Comparison of ENCODE assay signal across 8 cellular contexts in the genomic region with DNA sequence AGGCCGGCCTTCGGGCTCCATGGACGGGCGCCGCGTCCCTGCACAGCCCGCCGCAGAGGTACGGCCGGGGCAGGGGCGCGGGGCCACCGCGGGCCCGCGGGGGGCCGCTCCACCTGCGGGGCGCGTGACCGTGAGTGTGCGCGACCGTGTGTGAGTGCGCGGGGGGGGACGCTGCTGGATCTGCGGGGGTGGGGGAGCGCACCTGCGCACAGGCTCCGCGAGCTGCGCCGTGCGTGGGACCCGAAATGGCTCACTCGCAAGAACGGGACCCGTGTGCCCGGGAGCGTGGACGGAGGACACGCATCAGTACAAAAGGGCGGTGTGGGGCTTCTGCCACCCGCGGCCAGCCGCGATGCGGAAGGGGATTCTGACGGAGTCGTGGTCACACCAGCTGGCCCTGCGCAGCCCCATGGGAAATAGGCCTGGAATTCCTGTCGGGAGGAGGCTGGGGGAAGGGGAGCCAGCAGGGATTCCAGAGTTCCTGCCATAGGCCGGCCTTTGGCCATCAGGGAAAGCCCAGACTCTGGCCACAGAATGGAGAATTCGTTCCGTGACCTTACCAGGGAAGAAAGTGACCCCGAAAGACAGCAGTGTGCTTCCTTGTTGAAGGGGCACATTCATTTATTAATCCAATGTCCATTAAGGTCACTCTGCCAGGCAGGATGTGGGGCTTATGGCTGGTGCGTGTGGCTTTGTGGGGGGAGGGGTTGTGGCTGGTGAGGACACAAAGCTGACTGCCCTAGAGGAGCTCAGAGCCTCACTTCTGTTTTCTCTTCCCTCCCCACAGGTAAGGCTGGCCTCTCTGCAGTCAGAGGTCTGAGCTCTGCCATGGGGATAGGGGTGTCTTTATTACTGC. TPM values are rescaled to one million over a fixed set of nuclear protein-coding genes. Genes with fewer than 3 reads are reported as not detected.
DNase-seq lines count a peak whose midpoint lies in the region; ATAC-seq, FAIRE-seq and TF ChIP-seq lines count a peak whose summit lies in the region.

No MANE protein-coding gene starts in this region.

- no peaks in the 10 kb centered on the region for H3K9me3 Mint-ChIP-seq in neural progenitor cell

- peaks cover 57% of the 10 kb centered on the region for H3K4me1 Mint-ChIP-seq in neural progenitor cell

- H3K9me2 ChIP-seq in OCI-LY1 (ENCODE audit: low read depth, low read length), result no peaks in the 10 kb centered on the region

- H3K4me3 ChIP-seq in OCI-LY1 (ENCODE audit: low read depth, low read length, poor library complexity, severe bottlenecking) (peak overlapping the region; percentile 75), fibroblast of villous mesenchyme (ENCODE audit: low read depth, low read length) (peak overlapping the region; percentile 86), neural progenitor cell (peak overlapping the region; percentile 79)

- H3K27ac Mint-ChIP-seq in neural progenitor cell, result peak overlapping the region; percentile 98

- DNase-seq in Ammon's horn (ENCODE audit: low spot score) (peak; percentile 58), activated gamma-delta T cell (lab: John Stamatoyannopoulos, UW) (peak; percentile 58), fibroblast of villous mesenchyme (ENCODE audit: low read depth) (peak; percentile 75), neural progenitor cell (ENCODE audit: low spot score) (peak; percentile 92), urothelium cell line (ENCODE audit: low spot score) (peak; percentile 18)

- H3K4me2 ChIP-seq in OCI-LY1 (ENCODE audit: low read length), result peak overlapping the region; percentile 79
- peak overlapping the region; percentile 96 for H3K4me2 ChIP-seq in neural progenitor cell

- ATAC-seq in GM18909 (IDR thresholded peaks at IDR 0.05; ENCODE audit: poor library complexity, unreplicated experiment) (peak; percentile 52), HG03103 (IDR thresholded peaks at IDR 0.05; ENCODE audit: low read depth, unreplicated experiment) (peak; percentile 33)

- H3F3A ChIP-seq in OCI-LY1 (ENCODE audit: insufficient read depth, low read length) (no peaks in the 10 kb centered on the region; the same call in 1 of the 2 replicates), neural progenitor cell (ENCODE audit: low read depth) (peaks cover 36% of the 10 kb centered on the region)

- H3K36me3 ChIP-seq in OCI-LY1 (ENCODE audit: insufficient read depth, low read length), result peaks cover 35% of the 10 kb centered on the region
- no peaks in the 10 kb centered on the region for H3K36me3 ChIP-seq in neural progenitor cell

- peak overlapping the region; percentile 96 for H3K4me3 Mint-ChIP-seq in neural progenitor cell

- H4K20me1 ChIP-seq in OCI-LY1 (ENCODE audit: insufficient read depth, low read length), result no peaks in the 10 kb centered on the region
- H4K20me1 ChIP-seq in neural progenitor cell (ENCODE audit: low read depth), result peaks cover 12% of the 10 kb centered on the region

- H3K36me3 Mint-ChIP-seq in neural progenitor cell, result peaks cover 11% of the 10 kb centered on the region

- H3K27ac ChIP-seq in OCI-LY1 (ENCODE audit: low read depth, low read length, poor library complexity, severe bottlenecking), result peak overlapping the region; percentile 75
- peak overlapping the region; percentile 95 for H3K27ac ChIP-seq in neural progenitor cell

- H2AFZ ChIP-seq in OCI-LY1 (ENCODE audit: low read length), result no peak overlapping the region
- no peak overlapping the region for H2AFZ ChIP-seq in neural progenitor cell (replicated peaks)

- no peaks in the 10 kb centered on the region for H3K27me3 Mint-ChIP-seq in neural progenitor cell (ENCODE audit: insufficient read depth, low read depth)

- H3K27me3 ChIP-seq in OCI-LY1 (ENCODE audit: insufficient read depth, low read length) (no peaks in the 10 kb centered on the region), neural progenitor cell (no peaks in the 10 kb centered on the region)

- no peak for FAIRE-seq in urothelium cell line (lab: Jason Lieb, UNC)

- TF ChIP-seq CTCF in OCI-LY1 (IDR thresholded peaks at IDR 0.05; ENCODE audit: low read length) (no peak), fibroblast of villous mesenchyme (IDR thresholded peaks at IDR 0.05; ENCODE audit: insufficient read depth, low read depth, low read length) (no peak), neural progenitor cell (IDR thresholded peaks at IDR 0.05) (no peak)

- H3K9me3 ChIP-seq in OCI-LY1 (ENCODE audit: low read length), result no peaks in the 10 kb centered on the region
- H3K9me3 ChIP-seq in neural progenitor cell (ENCODE audit: low read depth), result no peaks in the 10 kb centered on the region

- H3K4me1 ChIP-seq in OCI-LY1 (ENCODE audit: insufficient read depth, low read length, severe bottlenecking) (peaks cover 55% of the 10 kb centered on the region), neural progenitor cell (peaks cover 19% of the 10 kb centered on the region)

- H3K79me2 ChIP-seq in OCI-LY1 (ENCODE audit: insufficient read depth, low read length), result no peaks in the 10 kb centered on the region
- H3K79me2 ChIP-seq in neural progenitor cell (ENCODE audit: low read depth), result peaks cover 54% of the 10 kb centered on the region

- peak overlapping the region; percentile 81 for H3K9ac ChIP-seq in OCI-LY1 (ENCODE audit: low read length)
- peak overlapping the region; percentile 72 for H3K9ac ChIP-seq in neural progenitor cell

RNA-seq across cellular contexts. Expression of a gene that starts 0.5 kb away (rescaled TPM):
- 96.0 and 98.4 TPM in 2 replicates for total RNA-seq in fibroblast of villous mesenchyme
- 18.0 and 58.9 TPM in 2 replicates for total RNA-seq in neural progenitor cell (ENCODE audit: low replicate concordance)

RNA-seq across cellular contexts. Expression of a gene that starts 10.0 kb away (rescaled TPM):
- 3.0 and 5.2 TPM in 2 replicates for total RNA-seq in fibroblast of villous mesenchyme
- 3.0 and 26.1 TPM in 2 replicates for total RNA-seq in neural progenitor cell (ENCODE audit: low replicate concordance)

RNA-seq across cellular contexts. Expression of a gene that starts 27.7 kb away (rescaled TPM):
- 139 and 185 TPM in 2 replicates for total RNA-seq in fibroblast of villous mesenchyme
- 0.19 and 0.43 TPM in 2 replicates for total RNA-seq in neural progenitor cell (ENCODE audit: low replicate concordance)

RNA-seq across cellular contexts. Expression of a gene that starts 45.8 kb away (rescaled TPM):
- total RNA-seq in fibroblast of villous mesenchyme (7.4 and 13.4 TPM in 2 replicates), neural progenitor cell (ENCODE audit: low replicate concordance) (not detected in 2 replicates)

RNA-seq across cellular contexts. Expression of a gene that starts 46.0 kb away (rescaled TPM):
- total RNA-seq in fibroblast of villous mesenchyme, result 6.8 and 13.0 TPM in 2 replicates
- 2.0 and 14.3 TPM in 2 replicates for total RNA-seq in neural progenitor cell (ENCODE audit: low replicate concordance)

Comparison
In these comparisons a context has a peak if more than half of its experiments do, and no peak if none do; other contexts are left out.
1. Peak in every context shown above with its lines: DNase-seq, ATAC-seq, H3K4me3 ChIP-seq and H3K27ac ChIP-seq.
2. DNase-seq: peak in every context shown above with its lines; median percentile 92 in neural progenitor cell; 75 in fibroblast of villous mesenchyme; 58 in Ammon's horn; 58 in activated gamma-delta T cell; 18 in urothelium cell line.
3. RNA of a gene that starts 27.7 kb away (total RNA-seq): 139 to 185 TPM in fibroblast of villous mesenchyme; 0.19 to 0.43 TPM in neural progenitor cell; every median in the first group is over 10 times any median in the second.